Comparison of ENCODE assay signal across 15 cellular contexts in the genomic region with DNA sequence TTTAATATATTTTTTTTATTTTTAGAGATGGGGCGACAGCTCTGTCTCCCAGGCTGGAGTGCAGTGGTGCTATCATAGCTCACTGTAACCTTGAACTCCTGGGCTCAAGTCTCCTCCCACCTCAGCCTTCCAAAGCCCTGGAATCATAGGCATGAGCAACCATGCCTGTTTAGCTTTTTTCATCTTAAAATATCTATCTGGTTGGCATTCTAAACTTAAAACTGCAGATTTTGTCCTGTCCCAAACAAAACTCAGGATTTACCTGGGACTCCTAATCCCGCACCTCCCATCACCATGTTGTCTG.
"Had no signal": no experiment of that assay in that cellular context is flagged by ENCODE, and none has a peak within 500 bp of the region (broad histone marks: within the 10 kb centered on the region; RNA-seq: fewer than 3 reads in every experiment).

No MANE protein-coding gene starts in this region.

- H3K27ac Mint-ChIP-seq: nephron had no signal

- H3K9me3 Mint-ChIP-seq: activated B cell treated with CpG ODN at 0.5 μM for 24 hours; activated CD4-positive, alpha-beta memory T cell treated with anti-CD3 and anti-CD28 coated beads for 36 hours; nephron had no signal

- H3K4me3 ChIP-seq: cardiac muscle cell, heart left ventricle, SJSA1, tibial artery had no signal

- H3K4me3 Mint-ChIP-seq: activated B cell treated with CpG ODN at 0.5 μM for 24 hours; activated CD4-positive, alpha-beta memory T cell treated with anti-CD3 and anti-CD28 coated beads for 36 hours; nephron had no signal

- H3K4me1 ChIP-seq: SJSA1 had no signal

- H3K27me3 Mint-ChIP-seq: activated B cell treated with CpG ODN at 0.5 μM for 24 hours; activated CD4-positive, alpha-beta memory T cell treated with anti-CD3 and anti-CD28 coated beads for 36 hours had no signal

- H3K27me3 ChIP-seq: cardiac muscle cell, heart left ventricle, SJSA1, tibial artery had no signal

- H3K9me3 ChIP-seq: heart left ventricle, SJSA1, tibial artery had no signal

- H3K36me3 ChIP-seq: SJSA1 had no signal

- H3K27ac ChIP-seq: cardiac muscle cell, heart left ventricle, SJSA1, tibial artery had no signal

- ATAC-seq: heart left ventricle, sciatic nerve had no signal

- DNase-seq: activated B cell treated with CpG ODN at 0.5 μM for 24 hours; activated CD4-positive, alpha-beta memory T cell treated with anti-CD3 and anti-CD28 coated beads for 36 hours; activated CD4-positive, alpha-beta T cell treated with anti-CD3 and anti-CD28 coated beads for 4 hours; activated effector memory CD4-positive, alpha-beta T cell treated with anti-CD3 and anti-CD28 coated beads, Interleukin-2, amount 50 U/mL, for 16 hours; heart left ventricle; nucleus accumbens; stimulated activated CD4-positive, alpha-beta T cell treated with anti-CD3 and anti-CD28 coated beads, Interleukin-15, amount 100 ng/mL, for 24 hours; stimulated activated CD8-positive, alpha-beta memory T cell treated with anti-CD3 and anti-CD28 coated beads, Interleukin-4, amount 100 ng/mL, for 48 hours; stimulated activated naive CD4-positive, alpha-beta T cell treated with Interleukin-2 at 50 U/mL for 16 hours; T1000 had no signal
